In the genomic region with DNA sequence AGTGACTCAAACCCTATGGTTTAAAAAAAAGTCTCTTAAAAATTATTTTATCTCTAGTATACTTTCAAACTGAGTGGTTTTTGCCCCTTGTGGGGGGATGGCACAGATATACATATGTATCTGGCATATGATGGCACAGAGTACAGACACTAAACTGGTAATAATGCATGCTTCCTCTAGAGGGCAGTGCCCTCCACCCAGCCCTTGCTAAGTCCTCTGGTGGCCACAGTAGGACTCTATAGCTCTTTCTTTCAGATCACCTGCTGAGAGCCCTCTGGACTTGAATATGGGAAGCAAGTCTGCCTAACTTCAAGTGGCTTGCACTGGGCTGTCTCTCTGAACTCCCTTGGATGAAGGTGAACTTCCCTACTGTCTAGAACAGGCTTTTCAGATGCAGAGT, we compare ENCODE assay signal across 8 cellular contexts.
DNase-seq lines count a peak whose midpoint lies in the region; ATAC-seq and TF ChIP-seq lines count a peak whose summit lies in the region.

No MANE protein-coding gene starts in this region.

- H3K27ac Mint-ChIP-seq in activated T-helper 17 cell treated with anti-CD3 and anti-CD28 coated beads, Interleukin-2, amount 50 U/mL, for 72 hours, result no peak overlapping the region
- no peak overlapping the region for H3K27ac Mint-ChIP-seq in T-helper 2 cell treated with Interferon-gamma antibody and Interleukin-4, amounts not matched to agents 5 μg/mL and 100 μg/mL, for 36 hours

- H3K4me1 Mint-ChIP-seq in activated T-helper 17 cell treated with anti-CD3 and anti-CD28 coated beads, Interleukin-2, amount 50 U/mL, for 72 hours, result no peaks in the 10 kb centered on the region
- peaks cover 1% of the 10 kb centered on the region for H3K4me1 Mint-ChIP-seq in T-helper 2 cell treated with Interferon-gamma antibody and Interleukin-4, amounts not matched to agents 5 μg/mL and 100 μg/mL, for 36 hours (ENCODE audit: low read depth)

- DNase-seq in SHP77 treated with DMSO at 0.1 percent for 48 hours (lab: John Stamatoyannopoulos, UW), result peak; percentile 0
- no peak for DNase-seq in SHP77 (lab: John Stamatoyannopoulos, UW)
- DNase-seq in right lobe of liver, result peak in 1 of 3 donors; percentile 23
- no peak for DNase-seq in T-helper 2 cell treated with Interferon-gamma antibody and Interleukin-4, amounts not matched to agents 5 μg/mL and 100 μg/mL, for 36 hours (ENCODE audit: low spot score)
- DNase-seq in NCI-H1436 treated with DMSO at 0.1 percent for 48 hours (lab: John Stamatoyannopoulos, UW), result no peak

- peak overlapping the region; percentile 85 for H3K4me2 ChIP-seq in Loucy (ENCODE audit: low read depth, low read length, poor library complexity, severe bottlenecking)

- peaks cover 4% of the 10 kb centered on the region; the same call in 1 of the 2 replicates for H3F3A ChIP-seq in Loucy (ENCODE audit: low read depth)

- H3K27me3 Mint-ChIP-seq in activated T-helper 17 cell treated with anti-CD3 and anti-CD28 coated beads, Interleukin-2, amount 50 U/mL, for 72 hours, result peaks cover 10% of the 10 kb centered on the region
- H3K27me3 Mint-ChIP-seq in T-helper 2 cell treated with Interferon-gamma antibody and Interleukin-4, amounts not matched to agents 5 μg/mL and 100 μg/mL, for 36 hours (ENCODE audit: low read depth), result peaks cover 10% of the 10 kb centered on the region

- H3K9me3 ChIP-seq in Loucy (ENCODE audit: insufficient read depth, low read depth, low read length) (no peaks in the 10 kb centered on the region), right lobe of liver (no peaks in the 10 kb centered on the region)

- H3K4me3 Mint-ChIP-seq in activated T-helper 17 cell treated with anti-CD3 and anti-CD28 coated beads, Interleukin-2, amount 50 U/mL, for 72 hours, result no peak overlapping the region
- H3K4me3 Mint-ChIP-seq in T-helper 2 cell treated with Interferon-gamma antibody and Interleukin-4, amounts not matched to agents 5 μg/mL and 100 μg/mL, for 36 hours, result no peak overlapping the region

- H3K27ac ChIP-seq in right lobe of liver, result no peak overlapping the region

- TF ChIP-seq POLR2A in right lobe of liver (IDR thresholded peaks at IDR 0.05), result no peak

- H3K4me3 ChIP-seq in Loucy (ENCODE audit: low read length, poor library complexity, severe bottlenecking) (peak overlapping the region; percentile 92), right lobe of liver (no peak overlapping the region)

- H3K36me3 Mint-ChIP-seq in activated T-helper 17 cell treated with anti-CD3 and anti-CD28 coated beads, Interleukin-2, amount 50 U/mL, for 72 hours (ENCODE audit: low read depth), result no peaks in the 10 kb centered on the region
- H3K36me3 Mint-ChIP-seq in T-helper 2 cell treated with Interferon-gamma antibody and Interleukin-4, amounts not matched to agents 5 μg/mL and 100 μg/mL, for 36 hours (ENCODE audit: low read depth), result no peaks in the 10 kb centered on the region

- H3K36me3 ChIP-seq in Loucy (ENCODE audit: insufficient read depth, low read length) (peaks cover 81% of the 10 kb centered on the region), right lobe of liver (no peaks in the 10 kb centered on the region)

- H2AFZ ChIP-seq in Loucy (ENCODE audit: low read length), result no peak overlapping the region

- no peaks in the 10 kb centered on the region for H3K27me3 ChIP-seq in Loucy (ENCODE audit: insufficient read depth, low read length, poor library complexity, severe bottlenecking)
- no peaks in the 10 kb centered on the region for H3K27me3 ChIP-seq in right lobe of liver

- H3K9me3 Mint-ChIP-seq in activated T-helper 17 cell treated with anti-CD3 and anti-CD28 coated beads, Interleukin-2, amount 50 U/mL, for 72 hours, result no peaks in the 10 kb centered on the region
- H3K9me3 Mint-ChIP-seq in T-helper 2 cell treated with Interferon-gamma antibody and Interleukin-4, amounts not matched to agents 5 μg/mL and 100 μg/mL, for 36 hours, result no peaks in the 10 kb centered on the region

- intact Hi-C loops in right lobe of liver (cut with DNase I), result no loop called here

- H3K4me1 ChIP-seq in Loucy (ENCODE audit: insufficient read depth, low read length, poor library complexity, severe bottlenecking) (peaks cover 87% of the 10 kb centered on the region), right lobe of liver (no peaks in the 10 kb centered on the region)

- peaks cover 100% of the 10 kb centered on the region for H3K79me2 ChIP-seq in Loucy (ENCODE audit: insufficient read depth, low read length)

- peak; percentile 76 for TF ChIP-seq CTCF in Loucy (conservative IDR thresholded peaks at IDR 0.05; ENCODE audit: low read length)
- TF ChIP-seq CTCF in right lobe of liver (IDR thresholded peaks at IDR 0.05), result peak; percentile 30 to 62 (median 52)

- ATAC-seq in GM21737 (IDR thresholded peaks at IDR 0.05; ENCODE audit: unreplicated experiment) (peak; percentile 59), right lobe of liver (peak; percentile 75 to 86 (median 82))
- peak; percentile 64 for ATAC-seq in activated T-helper 17 cell treated with anti-CD3 and anti-CD28 coated beads, Interleukin-2, amount 50 U/mL, for 72 hours (replicated peaks)

- peak overlapping the region; percentile 44 for H3K9ac ChIP-seq in Loucy (ENCODE audit: low read depth, low read length, poor library complexity, severe bottlenecking)

- no peaks in the 10 kb centered on the region for H3K9me2 ChIP-seq in Loucy (replicated peaks; ENCODE audit: low read depth, low read length)

- peaks cover 86% of the 10 kb centered on the region for H4K20me1 ChIP-seq in Loucy (ENCODE audit: insufficient read depth, low read length, poor library complexity, severe bottlenecking)
